In the genomic region with DNA sequence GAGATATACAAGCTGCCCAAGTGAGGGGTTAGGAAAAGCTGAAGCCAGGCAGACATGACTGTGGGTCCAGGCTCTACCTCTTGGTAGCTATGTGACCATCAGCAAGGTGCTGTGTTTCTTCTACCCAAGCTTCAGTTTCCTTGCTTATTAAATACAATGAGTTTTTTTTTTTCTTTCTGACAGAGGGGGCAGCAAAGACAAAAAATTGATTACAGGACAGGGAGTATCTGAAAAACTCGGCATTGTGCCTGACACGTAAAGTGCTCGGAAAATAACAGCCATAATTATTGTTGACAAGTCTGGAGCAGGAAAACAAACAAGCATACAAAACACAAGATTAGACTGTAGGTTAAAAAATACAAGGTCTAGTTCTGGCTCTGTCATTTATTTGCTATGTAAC, we compare ENCODE assay signal across 4 cellular contexts. TPM values are rescaled to one million over a fixed set of nuclear protein-coding genes. Genes with fewer than 3 reads are reported as not detected.
"Had no signal": no experiment of that assay in that cellular context is flagged by ENCODE, and none has a peak within 500 bp of the region (broad histone marks: within the 10 kb centered on the region; RNA-seq: fewer than 3 reads in every experiment).

No MANE protein-coding gene starts in this region.

RNA-seq across cellular contexts. Expression of gene FOLH1, which starts 23.3 kb away (rescaled TPM):
- total RNA-seq: lung microvascular endothelial cell; naive thymus-derived CD4-positive, alpha-beta T cell; osteocyte had no signal
- polyA plus RNA-seq: immature natural killer cell; naive thymus-derived CD4-positive, alpha-beta T cell had no signal
